ENCODE assay signal across 22 cellular contexts in genomic region chr20:5969348-5969935, GRCh38. TPM values are rescaled to one million over a fixed set of nuclear protein-coding genes. Genes with fewer than 3 reads are reported as not detected.
DNase-seq lines count a peak whose midpoint lies in the region; ATAC-seq, FAIRE-seq and TF ChIP-seq lines count a peak whose summit lies in the region.
"Had no signal": no experiment of that assay in that cellular context is flagged by ENCODE, and none has a peak within 500 bp of the region (broad histone marks: within the 10 kb centered on the region; RNA-seq: fewer than 3 reads in every experiment).

No MANE protein-coding gene starts in this region.

- H3K14ac ChIP-seq in H9 (ENCODE audit: insufficient read depth, low read length) (no peak overlapping the region), H1 (ENCODE audit: insufficient read length) (no peak overlapping the region), mesenchymal stem cell (ENCODE audit: low read length in 2 of 2) (no peak overlapping the region)

- no peak overlapping the region for H3K9ac ChIP-seq in H9 (ENCODE audit: extremely low read depth, insufficient read length, low read length)
- H3K9ac ChIP-seq in H1 (replicated peaks in 1 of 4; ENCODE audit: extremely low read depth in 1 of 4, low read depth in 3 of 4, low read length in 3 of 4) = no peak overlapping the region
- H3K9ac ChIP-seq in mesenchymal stem cell (ENCODE audit: low read length) = no peak overlapping the region

- H3T11ph ChIP-seq in H9 (ENCODE audit: low read length) = no peak overlapping the region

- no peak for TF ChIP-seq RAD21 in H1 (IDR thresholded peaks at IDR 0.05 in 1 of 2, conservative IDR thresholded peaks at IDR 0.05 in 1 of 2; ENCODE audit: low read depth in 2 of 2, low read length in 2 of 2)

- peak; percentile 93 for FAIRE-seq in H1 (lab: Jason Lieb, UNC)
- FAIRE-seq: HTR-8/SVneo had no signal

- peaks cover 18% of the 10 kb centered on the region; the same call in 1 of the 2 replicates for H3K27me3 ChIP-seq in H9 (ENCODE audit: insufficient read depth, low read length)
- H3K27me3 ChIP-seq in H1 (replicated peaks in 1 of 4; ENCODE audit: control insufficient read depth in 3 of 4, extremely low read depth in 1 of 4, insufficient read depth in 3 of 4, low read length in 3 of 4) = peaks cover 13 to 58% (median 34%) of the 10 kb centered on the region in 4 experiments
- H3K27me3 ChIP-seq in mesenchymal stem cell (ENCODE audit: control insufficient read depth in 1 of 2, insufficient read depth in 1 of 2, low read length in 2 of 2) = no peaks in the 10 kb centered on the region
- H3K27me3 ChIP-seq: SJSA1 had no signal

- H3K4me1 ChIP-seq in H9 (ENCODE audit: insufficient read depth, low read length) = no peaks in the 10 kb centered on the region
- peaks cover 0 to 14% (median 4%) of the 10 kb centered on the region in 4 experiments; a peak in 2 of 7 replicates for H3K4me1 ChIP-seq in H1 (replicated peaks in 1 of 4; ENCODE audit: control insufficient read depth in 3 of 4, insufficient read depth in 4 of 4, low read length in 3 of 4)
- H3K4me1 ChIP-seq in mesenchymal stem cell (ENCODE audit: control insufficient read depth, insufficient read depth, low read depth, low read length) = peaks cover 13% of the 10 kb centered on the region
- H3K4me1 ChIP-seq: SJSA1 had no signal

- H4K5ac ChIP-seq in H9 (ENCODE audit: insufficient read length, low read depth, low read length) (no peak overlapping the region), H1 (ENCODE audit: insufficient read length, low read depth, low read length) (no peak overlapping the region)

- no peaks in the 10 kb centered on the region for H3K79me2 ChIP-seq in H9 (ENCODE audit: insufficient read depth, low read length)
- H3K79me2 ChIP-seq in H1 (ENCODE audit: control insufficient read depth in 1 of 2, insufficient read depth in 2 of 2, low read length in 2 of 2) = no peaks in the 10 kb centered on the region

- no peak overlapping the region for H2AK5ac ChIP-seq in H9 (ENCODE audit: insufficient read length, low read length)
- no peak overlapping the region for H2AK5ac ChIP-seq in H1 (ENCODE audit: low read depth, low read length)
- H2AK5ac ChIP-seq in mesenchymal stem cell (ENCODE audit: low read length, severe bottlenecking) = peak overlapping the region; percentile 96

- no peaks in the 10 kb centered on the region for H4K20me1 ChIP-seq in H9 (ENCODE audit: control insufficient read depth, insufficient read depth, insufficient read length)
- peaks cover 30 to 34% of the 10 kb centered on the region in 2 experiments for H4K20me1 ChIP-seq in H1 (replicated peaks in 1 of 2; ENCODE audit: control insufficient read depth in 1 of 2, insufficient read depth in 2 of 2, low read length in 2 of 2)

- H3K56ac ChIP-seq in H9 (ENCODE audit: insufficient read length, low read depth, low read length) (no peak overlapping the region), H1 (replicated peaks; ENCODE audit: insufficient read length, low read depth, low read length) (no peak overlapping the region)

- H3K4me3 ChIP-seq in H1 (ENCODE audit: extremely low read depth in 1 of 4, insufficient read depth in 2 of 4, low read depth in 3 of 4, low read length in 4 of 4) (no peak overlapping the region), mesenchymal stem cell (ENCODE audit: insufficient read depth in 1 of 2, low read depth in 1 of 2, low read length in 2 of 2) (no peak overlapping the region)
- H3K4me3 ChIP-seq: PC-9, SJSA1 had no signal

- peaks cover 32 to 83% (median 58%) of the 10 kb centered on the region in 3 experiments for H3K36me3 Mint-ChIP-seq in H9 (ENCODE audit: insufficient read depth in 1 of 3, low read depth in 3 of 3)

- no peaks in the 10 kb centered on the region for H3K79me1 ChIP-seq in H9 (ENCODE audit: insufficient read depth, low read depth, low read length, poor library complexity, severe bottlenecking)
- H3K79me1 ChIP-seq in H1 (ENCODE audit: low read depth, low read length) = no peaks in the 10 kb centered on the region
- peaks cover 13% of the 10 kb centered on the region for H3K79me1 ChIP-seq in mesenchymal stem cell (replicated peaks; ENCODE audit: low read length, poor library complexity, severe bottlenecking)

- H2BK5ac ChIP-seq in H9 (ENCODE audit: insufficient read length, low read length) = no peak overlapping the region
- H2BK5ac ChIP-seq in H1 (ENCODE audit: low read depth, low read length) = no peak overlapping the region
- H2BK5ac ChIP-seq in mesenchymal stem cell (ENCODE audit: low read depth, low read length, poor library complexity, severe bottlenecking) = no peak overlapping the region

- H3K4me2 ChIP-seq in H9 (ENCODE audit: insufficient read depth, insufficient read length, low read length) (no peak overlapping the region), H1 (ENCODE audit: insufficient read depth in 1 of 2, low read depth in 2 of 2, low read length in 2 of 2) (no peak overlapping the region), mesenchymal stem cell (ENCODE audit: low read length, poor library complexity, severe bottlenecking) (no peak overlapping the region)
- H3K4me2 ChIP-seq: PC-9 had no signal

- H3K23me2 ChIP-seq in H9 (ENCODE audit: insufficient read length, low read depth, low read length, poor library complexity, severe bottlenecking) (no peaks in the 10 kb centered on the region), H1 (ENCODE audit: low read depth, low read length) (no peaks in the 10 kb centered on the region)

- H3K4me1 Mint-ChIP-seq in H9 = peaks cover 19 to 22% of the 10 kb centered on the region in 2 experiments
- H3K4me1 Mint-ChIP-seq: CD4-positive, alpha-beta memory T cell had no signal

- H3K9me3 Mint-ChIP-seq in H9 = no peaks in the 10 kb centered on the region
- H3K9me3 Mint-ChIP-seq: CD4-positive, alpha-beta memory T cell; IgD-negative memory B cell had no signal

- H3K36me3 ChIP-seq in H1 (ENCODE audit: control insufficient read depth in 2 of 4, insufficient read depth in 4 of 4, low read length in 3 of 4) (peaks cover 0 to 55% (median 24%) of the 10 kb centered on the region in 4 experiments; a peak in 6 of 8 replicates), mesenchymal stem cell (ENCODE audit: control insufficient read depth in 1 of 2, insufficient read depth in 2 of 2, low read depth in 1 of 2, low read length in 2 of 2) (peaks cover 0 to 17% of the 10 kb centered on the region in 2 experiments)

- no peak overlapping the region for H2BK12ac ChIP-seq in H9 (ENCODE audit: insufficient read length, low read depth, low read length)
- H2BK12ac ChIP-seq in H1 (ENCODE audit: low read depth, low read length) = no peak overlapping the region
- H2BK12ac ChIP-seq in mesenchymal stem cell (ENCODE audit: low read length in 2 of 2) = no peak overlapping the region

- no peaks in the 10 kb centered on the region for H3K9me3 ChIP-seq in H9 (ENCODE audit: control insufficient read depth, low read depth, low read length)
- H3K9me3 ChIP-seq in H1 (ENCODE audit: insufficient read depth in 2 of 2, low read depth in 1 of 2, low read length in 1 of 2) = no peaks in the 10 kb centered on the region
- no peaks in the 10 kb centered on the region for H3K9me3 ChIP-seq in mesenchymal stem cell (ENCODE audit: control insufficient read depth, low read length)
- H3K9me3 ChIP-seq: SJSA1 had no signal

- TF ChIP-seq CTCF in H9 (conservative IDR thresholded peaks at IDR 0.05) (no peak), H1 (IDR thresholded peaks at IDR 0.05; ENCODE audit: control extremely low read depth in 1 of 3, insufficient read depth in 1 of 3, low read depth in 1 of 3, low read length in 3 of 3) (no peak)

- no peak overlapping the region for H3K27ac ChIP-seq in H9 (ENCODE audit: insufficient read length, low read depth, low read length)
- H3K27ac ChIP-seq in H1 (ENCODE audit: low read depth, low read length) = no peak overlapping the region
- H3K27ac ChIP-seq in mesenchymal stem cell (ENCODE audit: low read length, poor library complexity, severe bottlenecking) = no peak overlapping the region
- H3K27ac ChIP-seq: HL-60, PC-9, SJSA1 had no signal

- H2BK15ac ChIP-seq in H9 (ENCODE audit: low read depth, low read length) (no peak overlapping the region), H1 (ENCODE audit: low read length) (no peak overlapping the region), mesenchymal stem cell (ENCODE audit: low read depth, poor library complexity, severe bottlenecking) (no peak overlapping the region)

- peaks cover 88% of the 10 kb centered on the region for H3K27me3 Mint-ChIP-seq in H9 (ENCODE audit: low read depth)
- H3K27me3 Mint-ChIP-seq: CD4-positive, alpha-beta memory T cell; IgD-negative memory B cell had no signal

- no peak overlapping the region for H4K8ac ChIP-seq in H9 (replicated peaks; ENCODE audit: insufficient read length, low read depth, low read length)
- no peak overlapping the region for H4K8ac ChIP-seq in H1 (ENCODE audit: extremely low read depth, insufficient read depth, low read length)
- no peak overlapping the region for H4K8ac ChIP-seq in mesenchymal stem cell (ENCODE audit: low read length)

- no peak overlapping the region for H3K4me3 Mint-ChIP-seq in H9
- H3K4me3 Mint-ChIP-seq: CD4-positive, alpha-beta memory T cell; IgD-negative memory B cell had no signal

- H2BK120ac ChIP-seq in H9 (ENCODE audit: low read depth, low read length, poor library complexity, severe bottlenecking) (no peak overlapping the region), H1 (replicated peaks; ENCODE audit: low read depth, low read length) (no peak overlapping the region), mesenchymal stem cell (ENCODE audit: low read depth, low read length) (no peak overlapping the region)

- H4K91ac ChIP-seq in H9 (ENCODE audit: insufficient read length, low read depth, low read length) = no peak overlapping the region
- no peak overlapping the region for H4K91ac ChIP-seq in H1 (replicated peaks; ENCODE audit: insufficient read length, low read length)
- H4K91ac ChIP-seq in mesenchymal stem cell (ENCODE audit: low read length) = no peak overlapping the region

- H3K18ac ChIP-seq in H9 (ENCODE audit: insufficient read length, low read depth, low read length) (no peak overlapping the region), H1 (ENCODE audit: extremely low read depth, low read length) (no peak overlapping the region), mesenchymal stem cell (ENCODE audit: low read depth in 1 of 2, low read length in 2 of 2) (no peak overlapping the region)

- H3K27ac Mint-ChIP-seq in H9 = no peak overlapping the region
- H3K27ac Mint-ChIP-seq: IgD-negative memory B cell had no signal

- H2AFZ ChIP-seq in H9 (ENCODE audit: low read length) (no peak overlapping the region), H1 (ENCODE audit: low read length) (no peak overlapping the region), mesenchymal stem cell (ENCODE audit: low read depth, low read length) (no peak overlapping the region)
- H2AFZ ChIP-seq: PC-9 had no signal

- H3K23ac ChIP-seq in H9 (ENCODE audit: insufficient read length, low read depth, low read length) (no peak overlapping the region), H1 (ENCODE audit: insufficient read length) (no peak overlapping the region), mesenchymal stem cell (ENCODE audit: low read length in 2 of 2) (no peak overlapping the region)

- TF ChIP-seq EP300 in H1 (IDR thresholded peaks at IDR 0.05; ENCODE audit: borderline replicate concordance in 1 of 2, low read depth in 2 of 2, low read length in 2 of 2) = peak in 1 of 2 experiments; percentile 78; a peak in 1 of 3 replicates

- DNase-seq in H9 = peak; percentile 67
- DNase-seq in H1 (ENCODE audit: low read depth in 1 of 2, low spot score in 2 of 2) = peak in 1 of 2 experiments; percentile 72
- DNase-seq in mesenchymal stem cell = no peak
- no peak for DNase-seq in GM19238 (ENCODE audit: insufficient read length, low spot score)
- no peak for DNase-seq in germinal center (ENCODE audit: low spot score)
- DNase-seq: CD4-positive, alpha-beta memory T cell; GOT3; Kasumi-1; MM.1S; NCI-H1105; NCI-H187 treated with DMSO at 0.1 percent for 48 hours; NCI-H2171 treated with DMSO at 0.1 percent for 48 hours; NCI-H446 treated with DMSO at 0.1 percent for 48 hours; NCI-H748 treated with DMSO at 0.1 percent for 48 hours; PC-9; SW 1271 had no signal

- no CpG with 5 or more reads among the region's 9 CpGs for WGBS in H9 (ENCODE audit: extremely low coverage, insufficient read length, low lambda C conversion rate)
- WGBS in H1 (ENCODE audit: extremely low coverage in 1 of 2, insufficient coverage in 1 of 2, insufficient read length in 1 of 2, insufficient replicate concordance in 2 of 2, low coverage in 1 of 2, low lambda C conversion rate in 2 of 2, missing lambda C conversion rate in 1 of 2), 2 experiments = 55% methylated on average over 9 of the region's 9 CpGs; no CpG with 5 or more reads in 1 of the 2 experiments
- WGBS in mesenchymal stem cell = 89% methylated on average over 8 of the region's 9 CpGs

- no peak for TF ChIP-seq POLR2A in H1 (IDR thresholded peaks at IDR 0.05; ENCODE audit: control extremely low read depth in 1 of 2, low read depth in 2 of 2, low read length in 2 of 2)

- CTCF ChIA-PET in H1 (lab: Charles Lee; ENCODE audit: partially characterized antibody) = interaction anchor here (1.1 kb wide), 1 partner anchor 459 kb away, joined by 4 read pairs; no protein-coding TSS in a partner anchor

- POLR2A ChIA-PET in H1 (lab: Charles Lee; ENCODE audit: partially characterized antibody) = interaction anchor here (1.0 to 1.5 kb wide), 2 partner anchors 9 to 134 kb away, joined by 3 read pairs; no protein-coding TSS in a partner anchor

- no peak overlapping the region for H3K4ac ChIP-seq in H9 (ENCODE audit: low read depth, low read length)
- no peak overlapping the region for H3K4ac ChIP-seq in H1 (replicated peaks; ENCODE audit: insufficient read length, low read depth, low read length)
- no peak overlapping the region for H3K4ac ChIP-seq in mesenchymal stem cell (ENCODE audit: low read depth in 1 of 2, low read length in 2 of 2)

- no peak for ATAC-seq in HG03460 (IDR thresholded peaks at IDR 0.05; ENCODE audit: unreplicated experiment)
- no peak for ATAC-seq in HG03196 (IDR thresholded peaks at IDR 0.05; ENCODE audit: unreplicated experiment)

- no peak overlapping the region for H2BK20ac ChIP-seq in H9 (ENCODE audit: low read depth, low read length, poor library complexity, severe bottlenecking)
- no peak overlapping the region for H2BK20ac ChIP-seq in H1 (ENCODE audit: low read length)

RNA-seq across cellular contexts. Expression of gene MCM8, which starts 19.0 kb away (rescaled TPM):
- 32.2 and 33.3 TPM in 2 replicates for total RNA-seq in H9 (2021)
- 30.7 and 31.9 TPM in 2 replicates for total RNA-seq in H1 (2021; fragmentation: NEBNext Ultra II Directional; extraction: Animal tissue kit (Norgen Biotek cat#: 25700))
- polyA plus RNA-seq in H1 (2011; rRNA removed) = 5.0 and 7.1 TPM in 2 replicates
- 12.5 TPM for polyA plus RNA-seq in H1 (2011; cell fraction: cytosol; rRNA removed)
- polyA plus RNA-seq in H1 (2011; cell fraction: nucleus; rRNA removed) = 6.5 TPM
- polyA plus RNA-seq in H1 (2012, experiment 1 of 2) = 14.0 to 27.9 TPM (median 18.0 TPM) in 4 replicates
- polyA plus RNA-seq in H1 (2012, experiment 2 of 2) = 1.2 TPM
- polyA plus RNA-seq in H1 (2013, experiment 1 of 2) = 18.7 TPM
- polyA plus RNA-seq in H1 (2013, experiment 2 of 2) = 17.4 TPM
- 15.7 and 23.3 TPM in 2 replicates for polyA minus RNA-seq in H1 (2011; rRNA and poly(A)+ RNA removed)
- 11.7 TPM for polyA minus RNA-seq in H1 (2011; cell fraction: cytosol; rRNA and poly(A)+ RNA removed)
- polyA minus RNA-seq in H1 (2011; cell fraction: nucleus; rRNA and poly(A)+ RNA removed) = 18.0 TPM
- polyA plus RNA-seq in mesenchymal stem cell (2013, experiment 1 of 2) = 3.2 TPM
- 3.2 TPM for polyA plus RNA-seq in mesenchymal stem cell (2013, experiment 2 of 2)

RNA-seq across cellular contexts. Expression of gene TRMT6, which starts 19.1 kb away (rescaled TPM):
- total RNA-seq in H9 (2021) = 34.4 and 37.8 TPM in 2 replicates
- 21.2 and 23.3 TPM in 2 replicates for total RNA-seq in H1 (2021; fragmentation: NEBNext Ultra II Directional; extraction: Animal tissue kit (Norgen Biotek cat#: 25700))
- 5.0 and 6.9 TPM in 2 replicates for polyA plus RNA-seq in H1 (2011; rRNA removed)
- polyA plus RNA-seq in H1 (2011; cell fraction: cytosol; rRNA removed) = 12.5 TPM
- 5.1 TPM for polyA plus RNA-seq in H1 (2011; cell fraction: nucleus; rRNA removed)
- 14.0 to 23.0 TPM (median 15.8 TPM) in 4 replicates for polyA plus RNA-seq in H1 (2012, experiment 1 of 2)
- 2.5 TPM for polyA plus RNA-seq in H1 (2012, experiment 2 of 2)
- polyA plus RNA-seq in H1 (2013, experiment 1 of 2) = 21.1 TPM
- polyA plus RNA-seq in H1 (2013, experiment 2 of 2) = 21.1 TPM
- polyA minus RNA-seq in H1 (2011; rRNA and poly(A)+ RNA removed) = 6.7 and 7.8 TPM in 2 replicates
- 7.5 TPM for polyA minus RNA-seq in H1 (2011; cell fraction: cytosol; rRNA and poly(A)+ RNA removed)
- 7.7 TPM for polyA minus RNA-seq in H1 (2011; cell fraction: nucleus; rRNA and poly(A)+ RNA removed)
- 11.9 TPM for polyA plus RNA-seq in mesenchymal stem cell (2013, experiment 1 of 2)
- polyA plus RNA-seq in mesenchymal stem cell (2013, experiment 2 of 2) = 12.2 TPM

RNA-seq across cellular contexts. Expression of gene CRLS1, which starts 36.5 kb away (rescaled TPM):
- 39.5 and 41.2 TPM in 2 replicates for total RNA-seq in H9 (2021)
- 42.6 and 50.2 TPM in 2 replicates for total RNA-seq in H1 (2021; fragmentation: NEBNext Ultra II Directional; extraction: Animal tissue kit (Norgen Biotek cat#: 25700))
- 39.8 and 95.8 TPM in 2 replicates for polyA plus RNA-seq in H1 (2011; rRNA removed)
- polyA plus RNA-seq in H1 (2011; cell fraction: cytosol; rRNA removed) = 53.1 TPM
- polyA plus RNA-seq in H1 (2011; cell fraction: nucleus; rRNA removed) = 24.6 TPM
- polyA plus RNA-seq in H1 (2012, experiment 1 of 2) = 37.0 to 54.9 TPM (median 39.5 TPM) in 4 replicates
- polyA plus RNA-seq in H1 (2012, experiment 2 of 2) = 67.8 TPM
- 39.2 TPM for polyA plus RNA-seq in H1 (2013, experiment 1 of 2)
- 44.0 TPM for polyA plus RNA-seq in H1 (2013, experiment 2 of 2)
- 42.9 and 48.6 TPM in 2 replicates for polyA minus RNA-seq in H1 (2011; rRNA and poly(A)+ RNA removed)
- 16.0 TPM for polyA minus RNA-seq in H1 (2011; cell fraction: cytosol; rRNA and poly(A)+ RNA removed)
- polyA minus RNA-seq in H1 (2011; cell fraction: nucleus; rRNA and poly(A)+ RNA removed) = 18.3 TPM
- polyA plus RNA-seq in mesenchymal stem cell (2013, experiment 1 of 2) = 39.4 TPM
- polyA plus RNA-seq in mesenchymal stem cell (2013, experiment 2 of 2) = 39.3 TPM

RNA-seq across cellular contexts. Expression of gene CHGB, which starts 58.1 kb away (rescaled TPM):
- total RNA-seq in H9 (2021) = 1.7 and 1.9 TPM in 2 replicates
- 2.0 and 2.8 TPM in 2 replicates for total RNA-seq in H1 (2021; fragmentation: NEBNext Ultra II Directional; extraction: Animal tissue kit (Norgen Biotek cat#: 25700))
- polyA plus RNA-seq in H1 (2011; rRNA removed) = 1.0 and 1.1 TPM in 2 replicates
- 1.8 TPM for polyA plus RNA-seq in H1 (2011; cell fraction: cytosol; rRNA removed)
- 0.63 TPM for polyA plus RNA-seq in H1 (2011; cell fraction: nucleus; rRNA removed)
- polyA plus RNA-seq in H1 (2012, experiment 1 of 2) = 2.9 to 3.9 TPM (median 3.4 TPM) in 4 replicates
- polyA plus RNA-seq in H1 (2012, experiment 2 of 2) = 0.47 TPM
- polyA plus RNA-seq in H1 (2013, experiment 1 of 2) = 4.8 TPM
- 5.4 TPM for polyA plus RNA-seq in H1 (2013, experiment 2 of 2)
- 0.32 and 0.35 TPM in 2 replicates for polyA minus RNA-seq in H1 (2011; rRNA and poly(A)+ RNA removed)
- 0.88 TPM for polyA minus RNA-seq in H1 (2011; cell fraction: cytosol; rRNA and poly(A)+ RNA removed)
- 1.2 TPM for polyA minus RNA-seq in H1 (2011; cell fraction: nucleus; rRNA and poly(A)+ RNA removed)
- 0.19 TPM for polyA plus RNA-seq in mesenchymal stem cell (2013, experiment 1 of 2)
- 0.12 TPM for polyA plus RNA-seq in mesenchymal stem cell (2013, experiment 2 of 2)
- total RNA-seq: PC-9, SJSA1 had no signal
- polyA plus RNA-seq: IgD-negative memory B cell had no signal
